Comparison of ENCODE assay signal across 26 cellular contexts in the genomic region with DNA sequence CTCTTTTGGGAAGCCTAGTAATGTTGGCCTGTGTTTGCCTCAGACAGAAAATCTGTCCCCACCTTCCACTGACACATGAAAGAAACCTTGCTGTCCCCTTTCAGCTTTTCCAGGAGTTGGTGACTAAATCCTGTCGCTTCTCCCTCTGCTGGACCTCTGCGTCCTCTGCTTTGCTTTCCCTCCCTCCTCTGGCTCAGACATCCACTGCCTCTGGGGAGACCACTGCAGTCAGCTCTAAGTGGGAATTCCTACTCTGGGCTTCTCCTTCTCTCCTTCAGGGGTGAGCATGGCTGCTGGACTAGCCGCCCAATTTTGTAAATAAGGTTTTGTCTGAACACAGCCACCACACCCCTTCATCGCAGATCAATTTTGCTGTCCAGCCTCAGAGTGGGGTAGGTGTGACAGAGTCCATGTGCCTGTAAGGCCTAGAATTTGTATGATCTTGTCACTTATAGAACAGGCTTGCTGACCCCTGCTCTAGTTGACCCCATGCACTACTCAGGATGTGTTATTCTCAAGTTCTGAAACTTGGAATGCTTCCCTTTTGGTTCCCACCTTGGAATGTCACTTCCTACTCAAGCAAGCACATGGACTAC. TPM values are rescaled to one million over a fixed set of nuclear protein-coding genes. Genes with fewer than 3 reads are reported as not detected.
"Had no signal": no experiment of that assay in that cellular context is flagged by ENCODE, and none has a peak within 500 bp of the region (broad histone marks: within the 10 kb centered on the region; RNA-seq: fewer than 3 reads in every experiment).

No MANE protein-coding gene starts in this region.

- H3K27ac Mint-ChIP-seq: effector memory CD8-positive, alpha-beta T cell; nephron; stimulated activated memory B cell treated with anti-CD40 and anti-IgM and Interleukin-4, amounts not matched to agents 10 μg/mL and 1 μg/mL and 100 μg/mL, for 72 hours; stimulated activated naive CD8-positive, alpha-beta T cell treated with anti-CD3 and anti-CD28 coated beads, Interleukin-15, Interleukin-2, amounts not matched to agents 100 ng/mL and 50 ng/mL, for 24 hours had no signal

- DNase-seq: cortex of kidney; effector memory CD8-positive, alpha-beta T cell; esophagus squamous epithelium; foreskin fibroblast; glutamatergic neuron; left colon; left ventricle myocardium superior; mesenchymal stem cell; naive B cell; stimulated activated CD4-positive, alpha-beta T cell treated with anti-CD3 and anti-CD28 coated beads, Interleukin-2, amount 100 ng/mL, for 48 hours; upper lobe of left lung; uterus had no signal

- ATAC-seq: effector memory CD8-positive, alpha-beta T cell; gastroesophageal sphincter; left colon; left ventricle myocardium superior; stimulated activated memory B cell treated with anti-CD40 and anti-IgM and Interleukin-4, amounts not matched to agents 10 μg/mL and 1 μg/mL and 100 μg/mL, for 72 hours had no signal

- H3K4me1 Mint-ChIP-seq: naive B cell, nephron had no signal

- H3K27me3 Mint-ChIP-seq: stimulated activated memory B cell treated with anti-CD40 and anti-IgM and Interleukin-4, amounts not matched to agents 10 μg/mL and 1 μg/mL and 100 μg/mL, for 72 hours; stimulated activated naive CD8-positive, alpha-beta T cell treated with anti-CD3 and anti-CD28 coated beads, Interleukin-15, Interleukin-2, amounts not matched to agents 100 ng/mL and 50 ng/mL, for 24 hours had no signal

- H3K4me3 Mint-ChIP-seq: effector memory CD8-positive, alpha-beta T cell; naive B cell; nephron; stimulated activated memory B cell treated with anti-CD40 and anti-IgM and Interleukin-4, amounts not matched to agents 10 μg/mL and 1 μg/mL and 100 μg/mL, for 72 hours; stimulated activated naive CD8-positive, alpha-beta T cell treated with anti-CD3 and anti-CD28 coated beads, Interleukin-15, Interleukin-2, amounts not matched to agents 100 ng/mL and 50 ng/mL, for 24 hours had no signal

- H3K27me3 ChIP-seq: dorsolateral prefrontal cortex, esophagus squamous epithelium, gastroesophageal sphincter, right atrium auricular region, upper lobe of left lung, uterus had no signal

- H3K36me3 ChIP-seq: esophagus squamous epithelium, gastroesophageal sphincter, neutrophil, right atrium auricular region, tibial artery, upper lobe of left lung, uterus had no signal

- H3K4me3 ChIP-seq: dorsolateral prefrontal cortex, esophagus squamous epithelium, gastroesophageal sphincter, lung, right atrium auricular region, smooth muscle cell, tibial artery, upper lobe of left lung, uterus had no signal

- H3K9me3 Mint-ChIP-seq: effector memory CD8-positive, alpha-beta T cell; naive B cell; nephron; stimulated activated memory B cell treated with anti-CD40 and anti-IgM and Interleukin-4, amounts not matched to agents 10 μg/mL and 1 μg/mL and 100 μg/mL, for 72 hours; stimulated activated naive CD8-positive, alpha-beta T cell treated with anti-CD3 and anti-CD28 coated beads, Interleukin-15, Interleukin-2, amounts not matched to agents 100 ng/mL and 50 ng/mL, for 24 hours had no signal

- H3K36me3 Mint-ChIP-seq: naive B cell; stimulated activated memory B cell treated with anti-CD40 and anti-IgM and Interleukin-4, amounts not matched to agents 10 μg/mL and 1 μg/mL and 100 μg/mL, for 72 hours had no signal

RNA-seq across cellular contexts. Expression of a gene that starts 23.0 kb away (rescaled TPM):
- total RNA-seq: epithelial cell of proximal tubule, gastroesophageal sphincter, kidney epithelial cell, left ventricle myocardium superior, osteoblast, right atrium auricular region, smooth muscle cell, temporal lobe had no signal
- polyA plus RNA-seq: smooth muscle cell had no signal

RNA-seq across cellular contexts. Expression of a gene that starts 53.8 kb away (rescaled TPM):
- total RNA-seq: epithelial cell of proximal tubule, kidney epithelial cell had no signal
